In genomic region chr2:45796500-45796899, GRCh38 we compare ENCODE assay signal across 8 cellular contexts.
"Had no signal": no experiment of that assay in that cellular context is flagged by ENCODE, and none has a peak within 500 bp of the region (broad histone marks: within the 10 kb centered on the region; RNA-seq: fewer than 3 reads in every experiment).

No MANE protein-coding gene starts in this region.

- H3K4me3 ChIP-seq: GM23248, K562 had no signal

- H3K9ac ChIP-seq: GM23248 had no signal

- DNase-seq: GM23248, GOT3, H7, HCEC 1CT, IMR-90, KG1 had no signal

- H2AFZ ChIP-seq: GM23248 had no signal

- H3K27ac ChIP-seq: GM23248, HL-60 had no signal

- ATAC-seq: K562 had no signal
